30 cellular contexts compared by ENCODE assay signal in genomic region chr13:102226591-102226990, GRCh38.
"Had no signal": no experiment of that assay in that cellular context is flagged by ENCODE, and none has a peak within 500 bp of the region (broad histone marks: within the 10 kb centered on the region; RNA-seq: fewer than 3 reads in every experiment).

No MANE protein-coding gene starts in this region.

- H3K9me3 ChIP-seq: ovary, psoas muscle, spleen, suprapubic skin, testis, tibial artery, transverse colon, upper lobe of right lung, uterus had no signal

- H3K27me3 Mint-ChIP-seq: stimulated activated memory B cell treated with anti-CD40 and anti-IgM and Interleukin-4, amounts not matched to agents 10 μg/mL and 1 μg/mL and 100 μg/mL, for 72 hours; type B pancreatic cell had no signal

- H3K27me3 ChIP-seq: neural progenitor cell, ovary, spleen, suprapubic skin, testis, tibial artery, transverse colon, upper lobe of right lung, uterus had no signal

- H3K27ac Mint-ChIP-seq: natural killer cell; nephron; neural progenitor cell; progenitor cell of endocrine pancreas; stimulated activated memory B cell treated with anti-CD40 and anti-IgM and Interleukin-4, amounts not matched to agents 10 μg/mL and 1 μg/mL and 100 μg/mL, for 72 hours; stimulated activated naive CD8-positive, alpha-beta T cell treated with anti-CD3 and anti-CD28 coated beads, Interleukin-15, amount 100 ng/mL, for 72 hours; type B pancreatic cell had no signal

- H2AFZ ChIP-seq: neural progenitor cell, parathyroid adenoma had no signal

- H3K4me2 ChIP-seq: neural progenitor cell, smooth muscle cell had no signal

- H3K36me3 ChIP-seq: neural progenitor cell, ovary, spleen, suprapubic skin, tibial artery, transverse colon, upper lobe of right lung, uterus had no signal

- H3K27ac ChIP-seq: neural progenitor cell, ovary, parathyroid adenoma, psoas muscle, skin epidermis, spleen, suprapubic skin, testis, tibial artery, transverse colon, upper lobe of right lung, uterus had no signal

- H3K9ac ChIP-seq: neural progenitor cell, parathyroid adenoma had no signal

- H3K4me1 Mint-ChIP-seq: natural killer cell; nephron; neural progenitor cell; stimulated activated memory B cell treated with anti-CD40 and anti-IgM and Interleukin-4, amounts not matched to agents 10 μg/mL and 1 μg/mL and 100 μg/mL, for 72 hours; stimulated activated naive CD8-positive, alpha-beta T cell treated with anti-CD3 and anti-CD28 coated beads, Interleukin-15, amount 100 ng/mL, for 72 hours had no signal

- H3K79me2 ChIP-seq: parathyroid adenoma had no signal

- ATAC-seq: natural killer cell; psoas muscle; right cardiac atrium; sciatic nerve; stimulated activated memory B cell treated with anti-CD40 and anti-IgM and Interleukin-4, amounts not matched to agents 10 μg/mL and 1 μg/mL and 100 μg/mL, for 72 hours; stimulated activated naive CD8-positive, alpha-beta T cell treated with anti-CD3 and anti-CD28 coated beads, Interleukin-15, amount 100 ng/mL, for 72 hours; stimulated activated naive CD8-positive, alpha-beta T cell treated with anti-CD3 and anti-CD28 coated beads, Interleukin-15, Interleukin-2, amounts not matched to agents 100 U/mL and 50 U/mL, for 24 hours; upper lobe of right lung had no signal

- H3K4me3 ChIP-seq: neural progenitor cell, ovary, psoas muscle, skin epidermis, smooth muscle cell, spleen, suprapubic skin, testis, tibial artery, transverse colon, upper lobe of right lung, uterus had no signal

- H3K9me3 Mint-ChIP-seq: nephron, neural progenitor cell, type B pancreatic cell had no signal

- H3K36me3 Mint-ChIP-seq: natural killer cell; neural progenitor cell; stimulated activated memory B cell treated with anti-CD40 and anti-IgM and Interleukin-4, amounts not matched to agents 10 μg/mL and 1 μg/mL and 100 μg/mL, for 72 hours; type B pancreatic cell had no signal

- DNase-seq: natural killer cell; occipital lobe; ovary; posterior cingulate gyrus; psoas muscle; spleen; stimulated activated CD4-positive, alpha-beta T cell treated with anti-CD3 and anti-CD28 coated beads, Interleukin-12 subunit alpha, Interleukin-12 subunit beta, amount 100 ng/mL, for 4 hours; stimulated activated CD4-positive, alpha-beta T cell treated with anti-CD3 and anti-CD28 coated beads, Interleukin-1b, Interleukin-23, amount 100 ng/mL, for 48 hours; stimulated activated CD4-positive, alpha-beta T cell treated with anti-CD3 and anti-CD28 coated beads, Interleukin-4, amount 100 ng/mL, for 1 hour; stimulated activated CD4-positive, alpha-beta T cell treated with anti-CD3 and anti-CD28 coated beads, Interleukin-4, amount 100 ng/mL, for 4 hours; stimulated activated CD8-positive, alpha-beta memory T cell treated with anti-CD3 and anti-CD28 coated beads, Interleukin-4, amount 100 ng/mL, for 48 hours; stimulated activated naive CD4-positive, alpha-beta T cell; stimulated activated naive CD8-positive, alpha-beta T cell treated with anti-CD3 and anti-CD28 coated beads, Interleukin-15, amount 100 ng/mL, for 72 hours; stimulated activated naive CD8-positive, alpha-beta T cell treated with anti-CD3 and anti-CD28 coated beads, Interleukin-15, Interleukin-2, amounts not matched to agents 100 U/mL and 50 U/mL, for 24 hours; testis; tibial artery; transverse colon; upper lobe of right lung; uterus had no signal

- H3K4me1 ChIP-seq: neural progenitor cell, parathyroid adenoma, psoas muscle, spleen, suprapubic skin, testis, tibial artery, transverse colon, upper lobe of right lung, uterus had no signal

- H3K4me3 Mint-ChIP-seq: natural killer cell; nephron; neural progenitor cell; stimulated activated memory B cell treated with anti-CD40 and anti-IgM and Interleukin-4, amounts not matched to agents 10 μg/mL and 1 μg/mL and 100 μg/mL, for 72 hours; stimulated activated naive CD8-positive, alpha-beta T cell treated with anti-CD3 and anti-CD28 coated beads, Interleukin-15, amount 100 ng/mL, for 72 hours; type B pancreatic cell had no signal
